In genomic region chr4:10051536-10052135, GRCh38 we compare ENCODE assay signal across 15 cellular contexts.
"Had no signal": no experiment of that assay in that cellular context is flagged by ENCODE, and none has a peak within 500 bp of the region (broad histone marks: within the 10 kb centered on the region; RNA-seq: fewer than 3 reads in every experiment).

No MANE protein-coding gene starts in this region.

- H3K27ac Mint-ChIP-seq: activated B cell treated with CpG ODN at 0.5 μM for 24 hours; activated CD4-positive, alpha-beta memory T cell treated with anti-CD3 and anti-CD28 coated beads, Interleukin-2, amount 10 ng/mL, durations not matched to agents 7 days and 5 days; activated naive CD4-positive, alpha-beta T cell treated with anti-CD3 and anti-CD28 coated beads, Interleukin-2, amount 10 ng/mL, durations not matched to agents 7 days and 5 days; stimulated activated memory B cell treated with anti-CD40 and anti-IgM and Interleukin-4, amounts not matched to agents 10 μg/mL and 1 μg/mL and 100 μg/mL, for 72 hours had no signal

- H3K4me1 Mint-ChIP-seq: activated B cell treated with CpG ODN at 0.5 μM for 24 hours; stimulated activated memory B cell treated with anti-CD40 and anti-IgM and Interleukin-4, amounts not matched to agents 10 μg/mL and 1 μg/mL and 100 μg/mL, for 72 hours had no signal

- DNase-seq: activated B cell treated with CpG ODN at 0.5 μM for 24 hours; activated CD4-positive, alpha-beta memory T cell treated with anti-CD3 and anti-CD28 coated beads, Interleukin-2, amount 10 ng/mL, durations not matched to agents 7 days and 5 days; activated CD4-positive, alpha-beta T cell treated with anti-CD3 and anti-CD28 coated beads for 4 hours; activated naive CD4-positive, alpha-beta T cell treated with anti-CD3 and anti-CD28 coated beads, Interleukin-2, amount 10 ng/mL, durations not matched to agents 7 days and 5 days; activated T-cell treated with anti-CD3 and anti-CD28 coated beads, Interleukin-2, amount 50 U/mL, for 4 hours; heart left ventricle; kidney; left lung; naive thymus-derived CD8-positive, alpha-beta T cell; spleen; stimulated activated CD4-positive, alpha-beta T cell treated with anti-CD3 and anti-CD28 coated beads, Interleukin-4, amount 100 ng/mL, for 4 hours; testis; upper lobe of left lung had no signal

- H3K4me3 Mint-ChIP-seq: activated B cell treated with CpG ODN at 0.5 μM for 24 hours; activated CD4-positive, alpha-beta memory T cell treated with anti-CD3 and anti-CD28 coated beads, Interleukin-2, amount 10 ng/mL, durations not matched to agents 7 days and 5 days; activated naive CD4-positive, alpha-beta T cell treated with anti-CD3 and anti-CD28 coated beads, Interleukin-2, amount 10 ng/mL, durations not matched to agents 7 days and 5 days; activated T-cell treated with anti-CD3 and anti-CD28 coated beads, Interleukin-2, amount 50 U/mL, for 4 hours; stimulated activated memory B cell treated with anti-CD40 and anti-IgM and Interleukin-4, amounts not matched to agents 10 μg/mL and 1 μg/mL and 100 μg/mL, for 72 hours had no signal

- FAIRE-seq: endometrium, kidney had no signal

- H3K9me3 Mint-ChIP-seq: activated B cell treated with CpG ODN at 0.5 μM for 24 hours; activated CD4-positive, alpha-beta memory T cell treated with anti-CD3 and anti-CD28 coated beads, Interleukin-2, amount 10 ng/mL, durations not matched to agents 7 days and 5 days; activated naive CD4-positive, alpha-beta T cell treated with anti-CD3 and anti-CD28 coated beads, Interleukin-2, amount 10 ng/mL, durations not matched to agents 7 days and 5 days; activated T-cell treated with anti-CD3 and anti-CD28 coated beads, Interleukin-2, amount 50 U/mL, for 4 hours; naive thymus-derived CD8-positive, alpha-beta T cell; stimulated activated memory B cell treated with anti-CD40 and anti-IgM and Interleukin-4, amounts not matched to agents 10 μg/mL and 1 μg/mL and 100 μg/mL, for 72 hours had no signal

- H3K27me3 Mint-ChIP-seq: activated CD4-positive, alpha-beta memory T cell treated with anti-CD3 and anti-CD28 coated beads, Interleukin-2, amount 10 ng/mL, durations not matched to agents 7 days and 5 days; activated naive CD4-positive, alpha-beta T cell treated with anti-CD3 and anti-CD28 coated beads, Interleukin-2, amount 10 ng/mL, durations not matched to agents 7 days and 5 days; naive thymus-derived CD8-positive, alpha-beta T cell; stimulated activated memory B cell treated with anti-CD40 and anti-IgM and Interleukin-4, amounts not matched to agents 10 μg/mL and 1 μg/mL and 100 μg/mL, for 72 hours had no signal
